ENCODE assay signal across 15 cellular contexts in the genomic region with DNA sequence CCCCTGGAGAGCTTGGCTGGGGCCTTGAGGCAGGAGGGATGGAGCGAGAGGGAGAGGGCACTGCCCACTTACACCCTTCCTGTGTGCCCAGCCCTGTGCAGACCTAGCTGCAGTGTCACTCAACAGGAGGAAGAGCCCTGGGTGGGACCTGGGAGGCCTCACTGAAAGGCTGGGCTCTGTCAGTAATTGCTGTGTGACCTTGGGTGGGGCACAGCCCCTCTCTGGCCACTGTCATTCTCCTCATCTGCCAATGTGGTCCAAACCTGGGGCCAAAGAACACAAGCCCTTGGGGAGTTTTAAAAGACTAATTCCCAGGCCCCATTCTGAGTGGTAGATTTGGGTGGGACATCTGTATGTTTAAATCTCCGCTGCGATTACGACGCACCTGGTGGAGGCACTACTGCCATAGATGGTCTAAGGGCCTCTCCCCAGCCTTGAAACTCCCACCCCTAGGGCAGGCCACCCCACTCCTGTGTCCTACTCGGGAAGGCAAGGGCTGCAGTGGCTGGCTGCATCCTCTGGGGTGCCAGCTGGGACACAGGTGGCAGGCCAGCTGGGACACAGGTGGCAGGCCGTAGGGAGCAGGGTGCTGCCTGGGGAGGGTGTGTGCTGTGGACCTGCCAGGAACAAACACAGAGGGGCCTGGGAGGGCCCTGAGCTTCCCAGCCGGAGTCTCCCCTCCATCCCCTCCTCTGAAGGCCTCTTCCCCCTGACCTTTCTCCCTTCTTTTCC. TPM values are rescaled to one million over a fixed set of nuclear protein-coding genes. Genes with fewer than 3 reads are reported as not detected.
DNase-seq lines count a peak whose midpoint lies in the region; ATAC-seq, FAIRE-seq and TF ChIP-seq lines count a peak whose summit lies in the region.
"Had no signal": no experiment of that assay in that cellular context is flagged by ENCODE, and none has a peak within 500 bp of the region (broad histone marks: within the 10 kb centered on the region; RNA-seq: fewer than 3 reads in every experiment).

No MANE protein-coding gene starts in this region.

- RAD21 ChIA-PET in HCT116 (lab: Charles Lee; ENCODE audit: low non-redundant PET in 1 of 2, low total read pairs in 2 of 2, uncharacterized antibody in 2 of 2, unreplicated experiment in 2 of 2), result no interaction called here

- no peak for TF ChIP-seq POLR2A in A549 (IDR thresholded peaks at IDR 0.05; ENCODE audit: low read length)
- no peak for TF ChIP-seq POLR2A in HCT116 (IDR thresholded peaks at IDR 0.05; ENCODE audit: borderline replicate concordance, extremely low read depth, insufficient read depth, insufficient read length)
- TF ChIP-seq POLR2A in HepG2 (IDR thresholded peaks at IDR 0.05; ENCODE audit: insufficient read depth in 1 of 2, low read depth in 2 of 2, low read length in 2 of 2), result no peak

- H3K4me3 ChIP-seq in A549 (no peak overlapping the region), HCT116 (replicated peaks in 1 of 2; ENCODE audit: low read depth in 1 of 2, low read length in 2 of 2) (no peak overlapping the region), HepG2 (replicated peaks in 1 of 3; ENCODE audit: insufficient read depth in 1 of 3, low read depth in 2 of 3, low read length in 3 of 3) (no peak overlapping the region), Caco-2 (ENCODE audit: low read depth, low read length) (no peak overlapping the region)
- H3K4me3 ChIP-seq: heart left ventricle had no signal

- CTCF ChIA-PET in A549 (lab: Yijun Ruan, JAX) (interaction anchor here (1.8 kb wide), 1 partner anchor 45 kb away, joined by 4 read pairs; no protein-coding TSS in a partner anchor), HCT116 (lab: Charles Lee) (no interaction called here), activated B cell treated with CpG ODN at 0.5 μM for 24 hours (lab: Charles Lee) (no interaction called here), HepG2 (lab: Yijun Ruan, JAX; ENCODE audit: low intra/inter-chr PET ratio, low total read pairs) (no interaction called here), Caco-2 (lab: Charles Lee) (no interaction called here)

- no peak for FAIRE-seq in A549 (lab: Jason Lieb, UNC)
- FAIRE-seq in HepG2 (lab: Jason Lieb, UNC), result no peak
- FAIRE-seq: endometrium, TTC549 had no signal

- H3K9me3 Mint-ChIP-seq in activated B cell treated with CpG ODN at 0.5 μM for 24 hours, result no peaks in the 10 kb centered on the region
- H3K9me3 Mint-ChIP-seq in Caco-2 (ENCODE audit: unreplicated experiment), result no peaks in the 10 kb centered on the region

- H3K4me1 Mint-ChIP-seq in activated B cell treated with CpG ODN at 0.5 μM for 24 hours, result peaks cover 27% of the 10 kb centered on the region
- no peaks in the 10 kb centered on the region for H3K4me1 Mint-ChIP-seq in Caco-2 (ENCODE audit: low read depth, unreplicated experiment)

- no peaks in the 10 kb centered on the region for H3K27me3 Mint-ChIP-seq in activated B cell treated with CpG ODN at 0.5 μM for 24 hours
- no peaks in the 10 kb centered on the region for H3K27me3 Mint-ChIP-seq in Caco-2 (ENCODE audit: insufficient read depth, unreplicated experiment)

- H3K27me3 ChIP-seq in HCT116 (ENCODE audit: insufficient read depth, low read length), result no peaks in the 10 kb centered on the region
- H3K27me3 ChIP-seq in HepG2 (ENCODE audit: control insufficient read depth in 1 of 2, insufficient read depth in 2 of 2, low read length in 2 of 2), result peaks cover 0 to 8% of the 10 kb centered on the region in 2 experiments; a peak in 2 of 5 replicates
- H3K27me3 ChIP-seq in Caco-2 (replicated peaks; ENCODE audit: control insufficient read depth, insufficient read depth, low read length), result no peaks in the 10 kb centered on the region
- H3K27me3 ChIP-seq: heart left ventricle had no signal

- no peak overlapping the region for H3K9ac ChIP-seq in HCT116 (ENCODE audit: low read length)
- H3K9ac ChIP-seq in HepG2 (ENCODE audit: insufficient read depth, low read depth, low read length), result no peak overlapping the region

- H4K20me1 ChIP-seq in HCT116 (ENCODE audit: insufficient read depth) (no peaks in the 10 kb centered on the region), HepG2 (ENCODE audit: insufficient read depth, low read length) (no peaks in the 10 kb centered on the region)

- intact Hi-C loops in HCT116 (cut with micrococcal nuclease) (no loop called here), activated B cell treated with CpG ODN at 0.5 μM for 24 hours (cut with micrococcal nuclease) (no loop called here), HepG2 (cut with micrococcal nuclease; ENCODE audit: unreplicated experiment) (no loop called here), Caco-2 (cut with micrococcal nuclease; ENCODE audit: unreplicated experiment) (no loop called here)

- H3K4me3 Mint-ChIP-seq in activated B cell treated with CpG ODN at 0.5 μM for 24 hours (peak overlapping the region; percentile 50), Caco-2 (ENCODE audit: unreplicated experiment) (no peak overlapping the region)

- H3K27ac Mint-ChIP-seq in activated B cell treated with CpG ODN at 0.5 μM for 24 hours (no peak overlapping the region), Caco-2 (ENCODE audit: unreplicated experiment) (no peak overlapping the region)

- TF ChIP-seq RAD21 in A549 (conservative IDR thresholded peaks at IDR 0.05 in 1 of 2, IDR thresholded peaks at IDR 0.05 in 1 of 2) (no peak), HCT116 (IDR thresholded peaks at IDR 0.05; ENCODE audit: low read depth) (no peak), HepG2 (CRISPR knock-in tag; IDR thresholded peaks at IDR 0.05) (no peak)

- peak; percentile 68 to 77; a peak in 5 of 6 replicates for ATAC-seq in A549
- ATAC-seq in HCT116, result peak; percentile 46; the same call in 1 of the 2 replicates
- no peak for ATAC-seq in activated B cell treated with CpG ODN at 0.5 μM for 24 hours (ENCODE audit: low read depth)
- peak; percentile 68 for ATAC-seq in HepG2
- ATAC-seq in HG03039 (IDR thresholded peaks at IDR 0.05; ENCODE audit: unreplicated experiment), result no peak
- ATAC-seq in GM21390 (IDR thresholded peaks at IDR 0.05; ENCODE audit: unreplicated experiment), result no peak
- ATAC-seq: left lobe of liver had no signal

- DNase-seq in A549 (ENCODE audit: low read depth in 1 of 2, low spot score in 1 of 2) (no peak), HCT116 (ENCODE audit: low read depth, low spot score) (no peak), activated B cell treated with CpG ODN at 0.5 μM for 24 hours (no peak), HepG2 (ENCODE audit: low spot score) (no peak), NCI-H226 (no peak), Caco-2 (no peak)
- DNase-seq: heart left ventricle, occipital lobe, Right ventricle myocardium superior had no signal

- in situ Hi-C loops in HepG2 (cut with HindIII; ENCODE audit: extremely low pct_ligation_motif_present, low pct_unique_long_range_greater_than_20kb), result no loop called here

- H3K4me2 ChIP-seq in A549, result no peak overlapping the region
- peak overlapping the region; percentile 12; the same call in 1 of the 2 replicates for H3K4me2 ChIP-seq in HCT116 (ENCODE audit: low read length)
- H3K4me2 ChIP-seq in HepG2 (ENCODE audit: low read depth, low read length), result no peak overlapping the region

- 76% methylated on average over 6 of the region's 8 CpGs for WGBS in A549 (ENCODE audit: missing lambda C conversion rate)
- WGBS in HepG2 (ENCODE audit: low lambda C conversion rate), result 0% methylated on average over 1 of the region's 8 CpGs

- H3K9me2 ChIP-seq in HCT116 (ENCODE audit: insufficient read depth), result no peaks in the 10 kb centered on the region

- POLR2A ChIA-PET in A549 (lab: Yijun Ruan, JAX), result no interaction called here
- POLR2A ChIA-PET in HCT116 (lab: Charles Lee), result no interaction called here
- POLR2A ChIA-PET in activated B cell treated with CpG ODN at 0.5 μM for 24 hours (lab: Charles Lee), result no interaction called here
- POLR2A ChIA-PET in HepG2 (lab: Yijun Ruan, JAX), result no interaction called here
- POLR2A ChIA-PET in Caco-2 (lab: Charles Lee), result no interaction called here

- no peaks in the 10 kb centered on the region for H3K36me3 ChIP-seq in HCT116 (ENCODE audit: control insufficient read depth in 1 of 2, insufficient read depth in 2 of 2, low read length in 2 of 2)
- H3K36me3 ChIP-seq in HepG2 (replicated peaks in 1 of 2; ENCODE audit: control insufficient read depth in 1 of 2, insufficient read depth in 2 of 2, low read length in 2 of 2), result no peaks in the 10 kb centered on the region
- no peaks in the 10 kb centered on the region for H3K36me3 ChIP-seq in Caco-2 (ENCODE audit: control insufficient read depth, insufficient read depth, low read length)
- H3K36me3 ChIP-seq: heart left ventricle had no signal

- TF ChIP-seq EP300 in A549 (IDR thresholded peaks at IDR 0.05) (no peak), HepG2 (IDR thresholded peaks at IDR 0.05; ENCODE audit: low read depth in 2 of 2, low read length in 2 of 2) (no peak), HepG2 (CRISPR knock-in tag; IDR thresholded peaks at IDR 0.05; ENCODE audit: borderline replicate concordance) (no peak)

- no peaks in the 10 kb centered on the region for H3K36me3 Mint-ChIP-seq in activated B cell treated with CpG ODN at 0.5 μM for 24 hours (ENCODE audit: low read depth)
- no peaks in the 10 kb centered on the region for H3K36me3 Mint-ChIP-seq in Caco-2 (ENCODE audit: insufficient read depth, unreplicated experiment)

- H3K4me1 ChIP-seq in A549 (peaks cover 13% of the 10 kb centered on the region), HCT116 (ENCODE audit: control insufficient read depth in 1 of 2, insufficient read depth in 2 of 2, low read length in 2 of 2) (peaks cover 20 to 43% of the 10 kb centered on the region in 2 experiments), HepG2 (ENCODE audit: insufficient read depth, low read length) (peaks cover 81% of the 10 kb centered on the region), Caco-2 (no peaks in the 10 kb centered on the region)

- H3K27ac ChIP-seq in A549 (no peak overlapping the region), HCT116 (ENCODE audit: low read depth, low read length) (no peak overlapping the region), HepG2 (ENCODE audit: extremely low read length, insufficient read depth, low read length) (no peak overlapping the region)

- H2AFZ ChIP-seq in HCT116 (ENCODE audit: low read depth, low read length, poor library complexity, severe bottlenecking), result no peak overlapping the region
- no peak overlapping the region for H2AFZ ChIP-seq in HepG2 (ENCODE audit: low read length)

- no TSS peak for BruUV-seq in HCT116 (replicated peaks; lab: Mats Ljungman, UMichigan)
- no TSS peak for BruUV-seq in HepG2 (replicated peaks; lab: Mats Ljungman, UMichigan)
- no TSS peak for BruUV-seq in Caco-2 (replicated peaks; lab: Mats Ljungman, UMichigan)

- H3K9me3 ChIP-seq in A549 (no peaks in the 10 kb centered on the region), HCT116 (ENCODE audit: control insufficient read depth in 1 of 2, insufficient read depth in 1 of 2, low read depth in 1 of 2, low read length in 2 of 2) (no peaks in the 10 kb centered on the region), HepG2 (ENCODE audit: low read length) (no peaks in the 10 kb centered on the region), Caco-2 (no peaks in the 10 kb centered on the region)
- H3K9me3 ChIP-seq: heart left ventricle had no signal

- TF ChIP-seq CTCF in A549 (IDR thresholded peaks at IDR 0.05) (no peak), HCT116 (IDR thresholded peaks at IDR 0.05 in 2 of 3, conservative IDR thresholded peaks at IDR 0.05 in 1 of 3; ENCODE audit: borderline replicate concordance in 1 of 3, insufficient read depth in 1 of 3, low read depth in 2 of 3, low read length in 2 of 3) (peak in 2 of 3 experiments; percentile 27 to 43; a peak in 3 of 6 replicates), activated B cell treated with CpG ODN at 0.5 μM for 24 hours (IDR thresholded peaks at IDR 0.05) (no peak), HepG2 (CRISPR knock-in tag; IDR thresholded peaks at IDR 0.05) (no peak), Caco-2 (IDR thresholded peaks at IDR 0.05; ENCODE audit: insufficient read depth in 1 of 2, low read depth in 1 of 2, low read length in 1 of 2, severe bottlenecking in 1 of 2, unreplicated experiment in 1 of 2) (no peak)

- no peaks in the 10 kb centered on the region for H3K79me2 ChIP-seq in HCT116 (ENCODE audit: insufficient read depth, low read length)
- H3K79me2 ChIP-seq in HepG2 (ENCODE audit: insufficient read depth, low read length), result no peaks in the 10 kb centered on the region

RNA-seq across cellular contexts. Expression of gene SOX10, which starts 12.3 kb away (rescaled TPM):
- not detected in 2 replicates for polyA plus RNA-seq in A549 (2011; rRNA removed)
- polyA plus RNA-seq in A549 (2012; cell fraction: cytosol; rRNA removed), result not detected in 2 replicates
- not detected in 2 replicates for polyA plus RNA-seq in A549 (2012; cell fraction: nucleus; rRNA removed)
- not detected in 3 replicates for polyA plus RNA-seq in A549 (2017; fragmentation: RNase III; extraction: RNeasy Plus Mini Kit Qiagen cat#74134 plus additional on column Dnase treatment)
- not detected in 2 replicates for polyA minus RNA-seq in A549 (2011; rRNA and poly(A)+ RNA removed)
- total RNA-seq in HCT116 (2021; ENCODE audit: unreplicated experiment), result not detected
- 0.04 and 0.18 TPM in 2 replicates for polyA plus RNA-seq in HCT116 (2012)
- not detected in 2 replicates for total RNA-seq in activated B cell treated with CpG ODN at 0.5 μM for 24 hours
- total RNA-seq in HepG2 (2016; rRNA removed; fragmentation: Illumina TruSeq; extraction: Trizol), result not detected in 2 replicates
- not detected in 2 replicates for total RNA-seq in HepG2 (2016; cell fraction: cytosol; rRNA removed; fragmentation: Illumina TruSeq; extraction: Trizol; ENCODE audit: low read depth)
- not detected in 2 replicates for total RNA-seq in HepG2 (2016; cell fraction: insoluble cytoplasmic fraction; rRNA removed; fragmentation: Illumina TruSeq; extraction: Trizol)
- total RNA-seq in HepG2 (2016; cell fraction: membrane; rRNA removed; fragmentation: Illumina TruSeq; extraction: Trizol), result not detected in 2 replicates
- not detected in 2 replicates for total RNA-seq in HepG2 (2016; cell fraction: nucleus; rRNA removed; fragmentation: Illumina TruSeq; extraction: Trizol)
- not detected in 2 replicates for polyA plus RNA-seq in HepG2 (2011; rRNA removed)
- not detected in 2 replicates for polyA plus RNA-seq in HepG2 (2011; cell fraction: cytosol; rRNA removed)
- not detected in 2 replicates for polyA plus RNA-seq in HepG2 (2011; cell fraction: nucleus; rRNA removed)
- 0.04 TPM in 1 of 2 replicates, not detected in the other for polyA plus RNA-seq in HepG2 (2012)
- polyA plus RNA-seq in HepG2 (2016; cell fraction: cytosol; fragmentation: Illumina TruSeq; extraction: Trizol; ENCODE audit: low read depth), result not detected in 2 replicates
- polyA plus RNA-seq in HepG2 (2016; cell fraction: insoluble cytoplasmic fraction; fragmentation: Illumina TruSeq; extraction: Trizol; ENCODE audit: low read depth), result not detected in 2 replicates
- not detected in 2 replicates for polyA plus RNA-seq in HepG2 (2016; cell fraction: membrane; fragmentation: Illumina TruSeq; extraction: Trizol; ENCODE audit: low read depth)
- polyA plus RNA-seq in HepG2 (2016; cell fraction: nucleus; fragmentation: Illumina TruSeq; extraction: Trizol; ENCODE audit: insufficient read depth, low read depth), result not detected in 2 replicates
- polyA minus RNA-seq in HepG2 (2011; rRNA and poly(A)+ RNA removed; ENCODE audit: low replicate concordance), result not detected in 2 replicates
- polyA minus RNA-seq in HepG2 (2011; cell fraction: cytosol; rRNA and poly(A)+ RNA removed), result not detected in 2 replicates
- not detected in 2 replicates for polyA minus RNA-seq in HepG2 (2011; cell fraction: nucleus; rRNA and poly(A)+ RNA removed)
- not detected in 2 replicates for total RNA-seq in Caco-2 (2022)
- total RNA-seq: LHCN-M2 had no signal

RNA-seq across cellular contexts. Expression of gene POLR2F, which starts 43.2 kb away (rescaled TPM):
- polyA plus RNA-seq in A549 (2011; rRNA removed), result 59.1 and 90.0 TPM in 2 replicates
- 193 and 287 TPM in 2 replicates for polyA plus RNA-seq in A549 (2012; cell fraction: cytosol; rRNA removed)
- 77.2 and 81.6 TPM in 2 replicates for polyA plus RNA-seq in A549 (2012; cell fraction: nucleus; rRNA removed)
- 180 to 194 TPM (median 183 TPM) in 3 replicates for polyA plus RNA-seq in A549 (2017; fragmentation: RNase III; extraction: RNeasy Plus Mini Kit Qiagen cat#74134 plus additional on column Dnase treatment)
- polyA minus RNA-seq in A549 (2011; rRNA and poly(A)+ RNA removed), result 20.3 and 21.3 TPM in 2 replicates
- 107 TPM for total RNA-seq in HCT116 (2021; ENCODE audit: unreplicated experiment)
- 118 and 140 TPM in 2 replicates for polyA plus RNA-seq in HCT116 (2012)
- total RNA-seq in activated B cell treated with CpG ODN at 0.5 μM for 24 hours, result 47.8 and 67.3 TPM in 2 replicates
- total RNA-seq in HepG2 (2016; rRNA removed; fragmentation: Illumina TruSeq; extraction: Trizol), result 135 and 147 TPM in 2 replicates
- 107 and 130 TPM in 2 replicates for total RNA-seq in HepG2 (2016; cell fraction: cytosol; rRNA removed; fragmentation: Illumina TruSeq; extraction: Trizol; ENCODE audit: low read depth)
- 141 and 150 TPM in 2 replicates for total RNA-seq in HepG2 (2016; cell fraction: insoluble cytoplasmic fraction; rRNA removed; fragmentation: Illumina TruSeq; extraction: Trizol)
- 184 and 188 TPM in 2 replicates for total RNA-seq in HepG2 (2016; cell fraction: membrane; rRNA removed; fragmentation: Illumina TruSeq; extraction: Trizol)
- total RNA-seq in HepG2 (2016; cell fraction: nucleus; rRNA removed; fragmentation: Illumina TruSeq; extraction: Trizol), result 49.0 and 50.7 TPM in 2 replicates
- 136 and 158 TPM in 2 replicates for polyA plus RNA-seq in HepG2 (2011; rRNA removed)
- polyA plus RNA-seq in HepG2 (2011; cell fraction: cytosol; rRNA removed), result 155 and 221 TPM in 2 replicates
- polyA plus RNA-seq in HepG2 (2011; cell fraction: nucleus; rRNA removed), result 72.1 and 83.3 TPM in 2 replicates
- 135 and 152 TPM in 2 replicates for polyA plus RNA-seq in HepG2 (2012)
- polyA plus RNA-seq in HepG2 (2016; cell fraction: cytosol; fragmentation: Illumina TruSeq; extraction: Trizol; ENCODE audit: low read depth), result 196 and 219 TPM in 2 replicates
- 220 TPM in 2 replicates for polyA plus RNA-seq in HepG2 (2016; cell fraction: insoluble cytoplasmic fraction; fragmentation: Illumina TruSeq; extraction: Trizol; ENCODE audit: low read depth)
- polyA plus RNA-seq in HepG2 (2016; cell fraction: membrane; fragmentation: Illumina TruSeq; extraction: Trizol; ENCODE audit: low read depth), result 238 and 251 TPM in 2 replicates
- 117 and 120 TPM in 2 replicates for polyA plus RNA-seq in HepG2 (2016; cell fraction: nucleus; fragmentation: Illumina TruSeq; extraction: Trizol; ENCODE audit: insufficient read depth, low read depth)
- polyA minus RNA-seq in HepG2 (2011; rRNA and poly(A)+ RNA removed; ENCODE audit: low replicate concordance), result 30.1 and 40.6 TPM in 2 replicates
- 33.1 TPM in 2 replicates for polyA minus RNA-seq in HepG2 (2011; cell fraction: cytosol; rRNA and poly(A)+ RNA removed)
- 14.9 and 15.7 TPM in 2 replicates for polyA minus RNA-seq in HepG2 (2011; cell fraction: nucleus; rRNA and poly(A)+ RNA removed)
- total RNA-seq in Caco-2 (2022), result 116 and 122 TPM in 2 replicates

RNA-seq across cellular contexts. Expression of gene C22orf23, which starts 43.3 kb away (rescaled TPM):
- polyA plus RNA-seq in A549 (2011; rRNA removed), result 0.49 and 0.52 TPM in 2 replicates
- polyA plus RNA-seq in A549 (2012; cell fraction: cytosol; rRNA removed), result 0.28 and 0.35 TPM in 2 replicates
- polyA plus RNA-seq in A549 (2012; cell fraction: nucleus; rRNA removed), result 0.23 and 0.71 TPM in 2 replicates
- 0.26 to 0.37 TPM (median 0.26 TPM) in 3 replicates for polyA plus RNA-seq in A549 (2017; fragmentation: RNase III; extraction: RNeasy Plus Mini Kit Qiagen cat#74134 plus additional on column Dnase treatment)
- polyA minus RNA-seq in A549 (2011; rRNA and poly(A)+ RNA removed), result 0.33 and 0.49 TPM in 2 replicates
- total RNA-seq in HCT116 (2021; ENCODE audit: unreplicated experiment), result 0.47 TPM
- 1.7 and 2.5 TPM in 2 replicates for polyA plus RNA-seq in HCT116 (2012)
- 0.16 TPM in 1 of 2 replicates, not detected in the other for total RNA-seq in activated B cell treated with CpG ODN at 0.5 μM for 24 hours
- 0.24 and 0.32 TPM in 2 replicates for total RNA-seq in HepG2 (2016; rRNA removed; fragmentation: Illumina TruSeq; extraction: Trizol)
- 0.40 and 0.44 TPM in 2 replicates for total RNA-seq in HepG2 (2016; cell fraction: cytosol; rRNA removed; fragmentation: Illumina TruSeq; extraction: Trizol; ENCODE audit: low read depth)
- 0.22 and 0.28 TPM in 2 replicates for total RNA-seq in HepG2 (2016; cell fraction: insoluble cytoplasmic fraction; rRNA removed; fragmentation: Illumina TruSeq; extraction: Trizol)
- 0.68 and 1.1 TPM in 2 replicates for total RNA-seq in HepG2 (2016; cell fraction: membrane; rRNA removed; fragmentation: Illumina TruSeq; extraction: Trizol)
- 0.50 TPM in 2 replicates for total RNA-seq in HepG2 (2016; cell fraction: nucleus; rRNA removed; fragmentation: Illumina TruSeq; extraction: Trizol)
- polyA plus RNA-seq in HepG2 (2011; rRNA removed), result 0.21 and 0.24 TPM in 2 replicates
- polyA plus RNA-seq in HepG2 (2011; cell fraction: cytosol; rRNA removed), result 0.13 and 0.25 TPM in 2 replicates
- 0.34 and 0.45 TPM in 2 replicates for polyA plus RNA-seq in HepG2 (2011; cell fraction: nucleus; rRNA removed)
- polyA plus RNA-seq in HepG2 (2012), result 0.21 and 0.31 TPM in 2 replicates
- 0.36 and 0.62 TPM in 2 replicates for polyA plus RNA-seq in HepG2 (2016; cell fraction: cytosol; fragmentation: Illumina TruSeq; extraction: Trizol; ENCODE audit: low read depth)
- polyA plus RNA-seq in HepG2 (2016; cell fraction: insoluble cytoplasmic fraction; fragmentation: Illumina TruSeq; extraction: Trizol; ENCODE audit: low read depth), result 0.39 and 0.41 TPM in 2 replicates
- 0.43 and 0.85 TPM in 2 replicates for polyA plus RNA-seq in HepG2 (2016; cell fraction: membrane; fragmentation: Illumina TruSeq; extraction: Trizol; ENCODE audit: low read depth)
- polyA plus RNA-seq in HepG2 (2016; cell fraction: nucleus; fragmentation: Illumina TruSeq; extraction: Trizol; ENCODE audit: insufficient read depth, low read depth), result 0.55 TPM in 1 of 2 replicates, not detected in the other
- 0.21 and 0.34 TPM in 2 replicates for polyA minus RNA-seq in HepG2 (2011; rRNA and poly(A)+ RNA removed; ENCODE audit: low replicate concordance)
- polyA minus RNA-seq in HepG2 (2011; cell fraction: cytosol; rRNA and poly(A)+ RNA removed), result not detected in 2 replicates
- polyA minus RNA-seq in HepG2 (2011; cell fraction: nucleus; rRNA and poly(A)+ RNA removed), result 0.77 TPM in 1 of 2 replicates, not detected in the other
- not detected in 2 replicates for total RNA-seq in Caco-2 (2022)

Comparison
In these comparisons a context has a peak if more than half of its experiments do, and no peak if none do; other contexts are left out.
1. ATAC-seq: peak in A549 (2 of 2), HCT116 (single experiment) and HepG2 (single experiment); none in activated B cell treated with CpG ODN at 0.5 μM for 24 hours (single experiment), HG03039 (single experiment) and GM21390 (single experiment).
2. CTCF ChIP-seq: peak in HCT116 (2 of 3); none in A549 (single experiment), activated B cell treated with CpG ODN at 0.5 μM for 24 hours (single experiment), HepG2 (single experiment) and Caco-2 (0 of 2).